In genomic region chr18:46636040-46636630, GRCh38 we compare ENCODE assay signal across 17 cellular contexts. TPM values are rescaled to one million over a fixed set of nuclear protein-coding genes. Genes with fewer than 3 reads are reported as not detected.
DNase-seq lines count a peak whose midpoint lies in the region; ATAC-seq and TF ChIP-seq lines count a peak whose summit lies in the region.
"Had no signal": no experiment of that assay in that cellular context is flagged by ENCODE, and none has a peak within 500 bp of the region (broad histone marks: within the 10 kb centered on the region; RNA-seq: fewer than 3 reads in every experiment).

No MANE protein-coding gene starts in this region.

- H3K27ac ChIP-seq in vagina, result no peak overlapping the region
- no peak overlapping the region for H3K27ac ChIP-seq in CD8-positive, alpha-beta memory T cell (ENCODE audit: low read depth, low read length)
- H3K27ac ChIP-seq: BLaER1 treated with 17β-estradiol and CSF1 and Interleukin-3, amounts not matched to agents 10 nM and 100 nM had no signal

- no peaks in the 10 kb centered on the region for H3K4me1 ChIP-seq in vagina
- no peaks in the 10 kb centered on the region for H3K4me1 ChIP-seq in CD8-positive, alpha-beta memory T cell (ENCODE audit: insufficient read depth, low read length)

- TF ChIP-seq POLR2A in vagina (IDR thresholded peaks at IDR 0.05), result no peak

- no peak overlapping the region for H3K4me3 ChIP-seq in vagina
- H3K4me3 ChIP-seq in CD8-positive, alpha-beta memory T cell (ENCODE audit: low read length), result no peak overlapping the region
- H3K4me3 ChIP-seq: BLaER1 treated with 17β-estradiol and CSF1 and Interleukin-3, amounts not matched to agents 10 nM and 100 nM had no signal

- H3K4me3 Mint-ChIP-seq in activated CD8-positive, alpha-beta T cell treated with anti-CD3 and anti-CD28 coated beads, Interleukin-2, amount 10 ng/mL, durations not matched to agents 7 days and 5 days, result no peak overlapping the region
- H3K4me3 Mint-ChIP-seq in CD8-positive, alpha-beta memory T cell, result no peak overlapping the region
- H3K4me3 Mint-ChIP-seq: CD4-positive, CD25-positive, alpha-beta regulatory T cell; HFFc6 had no signal

- H3K36me3 Mint-ChIP-seq in activated CD8-positive, alpha-beta T cell treated with anti-CD3 and anti-CD28 coated beads, Interleukin-2, amount 10 ng/mL, durations not matched to agents 7 days and 5 days (ENCODE audit: low read depth), result peaks cover 5% of the 10 kb centered on the region
- no peaks in the 10 kb centered on the region for H3K36me3 Mint-ChIP-seq in CD8-positive, alpha-beta memory T cell
- H3K36me3 Mint-ChIP-seq: CD4-positive, CD25-positive, alpha-beta regulatory T cell had no signal

- peaks cover 5% of the 10 kb centered on the region for H3K9me3 Mint-ChIP-seq in activated CD8-positive, alpha-beta T cell treated with anti-CD3 and anti-CD28 coated beads, Interleukin-2, amount 10 ng/mL, durations not matched to agents 7 days and 5 days (ENCODE audit: insufficient read depth)
- H3K9me3 Mint-ChIP-seq in CD8-positive, alpha-beta memory T cell, result peaks cover 0 to 3% (median 0%) of the 10 kb centered on the region in 5 donors
- H3K9me3 Mint-ChIP-seq: HFFc6 had no signal

- DNase-seq in cardiac septum (ENCODE audit: low spot score), result peak; percentile 12
- DNase-seq in Right ventricle myocardium inferior (ENCODE audit: missing footprints), result no peak
- no peak for DNase-seq in activated CD8-positive, alpha-beta T cell treated with anti-CD3 and anti-CD28 coated beads, Interleukin-2, amount 10 ng/mL, durations not matched to agents 7 days and 5 days
- peak; percentile 14 for DNase-seq in left lobe of liver (ENCODE audit: low spot score)
- peak; percentile 72 to 74 for DNase-seq in vagina (ENCODE audit: extremely low spot score in 2 of 2)
- no peak for DNase-seq in CD8-positive, alpha-beta memory T cell
- DNase-seq in NCI-H1105 treated with DMSO at 0.1 percent for 48 hours (lab: John Stamatoyannopoulos, UW), result no peak
- DNase-seq: ACHN; Calu3; CD4-positive, CD25-positive, alpha-beta regulatory T cell; DMS 273 treated with DMSO at 0.1 percent for 48 hours; HCEC 1CT; HFFc6 had no signal

- H3K27me3 Mint-ChIP-seq in activated CD8-positive, alpha-beta T cell treated with anti-CD3 and anti-CD28 coated beads, Interleukin-2, amount 10 ng/mL, durations not matched to agents 7 days and 5 days (ENCODE audit: low read depth), result peaks cover 2% of the 10 kb centered on the region
- peaks cover 14% of the 10 kb centered on the region in 2 donors for H3K27me3 Mint-ChIP-seq in CD8-positive, alpha-beta memory T cell

- H3K27ac Mint-ChIP-seq in activated CD8-positive, alpha-beta T cell treated with anti-CD3 and anti-CD28 coated beads, Interleukin-2, amount 10 ng/mL, durations not matched to agents 7 days and 5 days, result peak overlapping the region; percentile 41
- H3K27ac Mint-ChIP-seq in CD8-positive, alpha-beta memory T cell, result no peak overlapping the region
- H3K27ac Mint-ChIP-seq: CD4-positive, CD25-positive, alpha-beta regulatory T cell; HFFc6 had no signal

- CTCF ChIA-PET in activated CD8-positive, alpha-beta T cell treated with anti-CD3 and anti-CD28 coated beads, Interleukin-2, amount 10 ng/mL, durations not matched to agents 7 days and 5 days (lab: Charles Lee), result no interaction called here
- CTCF ChIA-PET in CD8-positive, alpha-beta memory T cell (lab: Charles Lee), result no interaction called here

- POLR2A ChIA-PET in activated CD8-positive, alpha-beta T cell treated with anti-CD3 and anti-CD28 coated beads, Interleukin-2, amount 10 ng/mL, durations not matched to agents 7 days and 5 days (lab: Charles Lee), result no interaction called here
- POLR2A ChIA-PET in CD8-positive, alpha-beta memory T cell (lab: Charles Lee), result no interaction called here

- intact Hi-C loops in cardiac septum (cut with DNase I) (no loop called here), Right ventricle myocardium inferior (cut with DNase I) (no loop called here), vagina (cut with DNase I) (no loop called here)

- no peaks in the 10 kb centered on the region for H3K36me3 ChIP-seq in vagina
- no peaks in the 10 kb centered on the region for H3K36me3 ChIP-seq in CD8-positive, alpha-beta memory T cell (ENCODE audit: insufficient read depth, low read length)
- H3K36me3 ChIP-seq: BLaER1 treated with 17β-estradiol and CSF1 and Interleukin-3, amounts not matched to agents 10 nM and 100 nM had no signal

- ATAC-seq in Right ventricle myocardium inferior (no peak), left lobe of liver (no peak)
- no peak for ATAC-seq in activated CD8-positive, alpha-beta T cell treated with anti-CD3 and anti-CD28 coated beads, Interleukin-2, amount 10 ng/mL, durations not matched to agents 7 days and 5 days

- no peaks in the 10 kb centered on the region for H3K27me3 ChIP-seq in vagina
- H3K27me3 ChIP-seq in CD8-positive, alpha-beta memory T cell (ENCODE audit: insufficient read depth, low read length, poor library complexity, severe bottlenecking), result no peaks in the 10 kb centered on the region
- H3K27me3 ChIP-seq: BLaER1 treated with 17β-estradiol and CSF1 and Interleukin-3, amounts not matched to agents 10 nM and 100 nM had no signal

- peaks cover 14% of the 10 kb centered on the region for H3K4me1 Mint-ChIP-seq in activated CD8-positive, alpha-beta T cell treated with anti-CD3 and anti-CD28 coated beads, Interleukin-2, amount 10 ng/mL, durations not matched to agents 7 days and 5 days (ENCODE audit: low read depth)
- no peaks in the 10 kb centered on the region for H3K4me1 Mint-ChIP-seq in CD8-positive, alpha-beta memory T cell
- H3K4me1 Mint-ChIP-seq: CD4-positive, CD25-positive, alpha-beta regulatory T cell had no signal

- no peak for TF ChIP-seq CTCF in vagina (IDR thresholded peaks at IDR 0.05)

- no peaks in the 10 kb centered on the region for H3K9me3 ChIP-seq in vagina
- no peaks in the 10 kb centered on the region for H3K9me3 ChIP-seq in CD8-positive, alpha-beta memory T cell (ENCODE audit: low read length)

RNA-seq across cellular contexts. Expression of gene LOXHD1, which starts 20.9 kb away (rescaled TPM):
- 0.48 TPM for total RNA-seq in cardiac septum
- total RNA-seq in Right ventricle myocardium inferior, result 0.35 TPM
- total RNA-seq in activated CD8-positive, alpha-beta T cell treated with anti-CD3 and anti-CD28 coated beads, Interleukin-2, amount 10 ng/mL, durations not matched to agents 7 days and 5 days, result under 1 TPM; 0.47 to 0.63 TPM
- not detected for total RNA-seq in left lobe of liver
- not detected for total RNA-seq in vagina
- not detected for total RNA-seq in CD8-positive, alpha-beta memory T cell
- polyA plus RNA-seq in CD8-positive, alpha-beta memory T cell, result not detected
- total RNA-seq: A172; Calu3; CD4-positive, CD25-positive, alpha-beta regulatory T cell; Daoy; H4; HFFc6 had no signal
- polyA plus RNA-seq: CD4-positive, CD25-positive, alpha-beta regulatory T cell had no signal

Comparison
In these comparisons a context has a peak if more than half of its experiments do, and no peak if none do; other contexts are left out.
1. DNase-seq: peak in cardiac septum (single experiment), left lobe of liver (single experiment) and vagina (2 of 2); none in Right ventricle myocardium inferior (single experiment), activated CD8-positive, alpha-beta T cell treated with anti-CD3 and anti-CD28 coated beads, Interleukin-2, amount 10 ng/mL, durations not matched to agents 7 days and 5 days (single experiment), CD8-positive, alpha-beta memory T cell (0 of 5) and NCI-H1105 treated with DMSO at 0.1 percent for 48 hours (single experiment).